1 cellular context compared by ENCODE assay signal in the genomic region with DNA sequence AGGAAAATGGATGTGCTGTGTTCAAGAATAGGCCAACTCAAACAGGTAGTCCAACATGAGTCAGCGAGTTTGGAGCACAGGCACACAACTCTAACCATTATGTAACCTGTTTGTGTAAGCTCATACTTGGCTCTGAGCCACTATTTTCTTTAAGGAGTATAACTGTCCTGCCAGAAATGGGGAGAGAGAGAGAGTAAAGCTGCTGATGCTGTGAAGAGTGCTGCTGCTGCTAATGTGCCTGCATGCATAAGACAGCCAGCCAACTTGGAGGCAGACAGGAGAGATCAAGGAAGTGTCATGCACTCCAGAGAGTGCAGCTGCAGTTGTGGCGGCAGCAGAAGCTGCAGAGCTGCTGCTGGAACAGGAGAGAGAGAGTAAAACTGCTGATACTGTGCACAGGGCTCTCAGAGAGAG.
TF ChIP-seq lines count a peak whose summit lies in the region.

No MANE protein-coding gene starts in this region.

TF ChIP-seq in HepG2, 621 proteins besides CTCF, POLR2A, EP300 and RAD21 (continued from another document and continues in another):
- TF ChIP-seq, protein P1, sequence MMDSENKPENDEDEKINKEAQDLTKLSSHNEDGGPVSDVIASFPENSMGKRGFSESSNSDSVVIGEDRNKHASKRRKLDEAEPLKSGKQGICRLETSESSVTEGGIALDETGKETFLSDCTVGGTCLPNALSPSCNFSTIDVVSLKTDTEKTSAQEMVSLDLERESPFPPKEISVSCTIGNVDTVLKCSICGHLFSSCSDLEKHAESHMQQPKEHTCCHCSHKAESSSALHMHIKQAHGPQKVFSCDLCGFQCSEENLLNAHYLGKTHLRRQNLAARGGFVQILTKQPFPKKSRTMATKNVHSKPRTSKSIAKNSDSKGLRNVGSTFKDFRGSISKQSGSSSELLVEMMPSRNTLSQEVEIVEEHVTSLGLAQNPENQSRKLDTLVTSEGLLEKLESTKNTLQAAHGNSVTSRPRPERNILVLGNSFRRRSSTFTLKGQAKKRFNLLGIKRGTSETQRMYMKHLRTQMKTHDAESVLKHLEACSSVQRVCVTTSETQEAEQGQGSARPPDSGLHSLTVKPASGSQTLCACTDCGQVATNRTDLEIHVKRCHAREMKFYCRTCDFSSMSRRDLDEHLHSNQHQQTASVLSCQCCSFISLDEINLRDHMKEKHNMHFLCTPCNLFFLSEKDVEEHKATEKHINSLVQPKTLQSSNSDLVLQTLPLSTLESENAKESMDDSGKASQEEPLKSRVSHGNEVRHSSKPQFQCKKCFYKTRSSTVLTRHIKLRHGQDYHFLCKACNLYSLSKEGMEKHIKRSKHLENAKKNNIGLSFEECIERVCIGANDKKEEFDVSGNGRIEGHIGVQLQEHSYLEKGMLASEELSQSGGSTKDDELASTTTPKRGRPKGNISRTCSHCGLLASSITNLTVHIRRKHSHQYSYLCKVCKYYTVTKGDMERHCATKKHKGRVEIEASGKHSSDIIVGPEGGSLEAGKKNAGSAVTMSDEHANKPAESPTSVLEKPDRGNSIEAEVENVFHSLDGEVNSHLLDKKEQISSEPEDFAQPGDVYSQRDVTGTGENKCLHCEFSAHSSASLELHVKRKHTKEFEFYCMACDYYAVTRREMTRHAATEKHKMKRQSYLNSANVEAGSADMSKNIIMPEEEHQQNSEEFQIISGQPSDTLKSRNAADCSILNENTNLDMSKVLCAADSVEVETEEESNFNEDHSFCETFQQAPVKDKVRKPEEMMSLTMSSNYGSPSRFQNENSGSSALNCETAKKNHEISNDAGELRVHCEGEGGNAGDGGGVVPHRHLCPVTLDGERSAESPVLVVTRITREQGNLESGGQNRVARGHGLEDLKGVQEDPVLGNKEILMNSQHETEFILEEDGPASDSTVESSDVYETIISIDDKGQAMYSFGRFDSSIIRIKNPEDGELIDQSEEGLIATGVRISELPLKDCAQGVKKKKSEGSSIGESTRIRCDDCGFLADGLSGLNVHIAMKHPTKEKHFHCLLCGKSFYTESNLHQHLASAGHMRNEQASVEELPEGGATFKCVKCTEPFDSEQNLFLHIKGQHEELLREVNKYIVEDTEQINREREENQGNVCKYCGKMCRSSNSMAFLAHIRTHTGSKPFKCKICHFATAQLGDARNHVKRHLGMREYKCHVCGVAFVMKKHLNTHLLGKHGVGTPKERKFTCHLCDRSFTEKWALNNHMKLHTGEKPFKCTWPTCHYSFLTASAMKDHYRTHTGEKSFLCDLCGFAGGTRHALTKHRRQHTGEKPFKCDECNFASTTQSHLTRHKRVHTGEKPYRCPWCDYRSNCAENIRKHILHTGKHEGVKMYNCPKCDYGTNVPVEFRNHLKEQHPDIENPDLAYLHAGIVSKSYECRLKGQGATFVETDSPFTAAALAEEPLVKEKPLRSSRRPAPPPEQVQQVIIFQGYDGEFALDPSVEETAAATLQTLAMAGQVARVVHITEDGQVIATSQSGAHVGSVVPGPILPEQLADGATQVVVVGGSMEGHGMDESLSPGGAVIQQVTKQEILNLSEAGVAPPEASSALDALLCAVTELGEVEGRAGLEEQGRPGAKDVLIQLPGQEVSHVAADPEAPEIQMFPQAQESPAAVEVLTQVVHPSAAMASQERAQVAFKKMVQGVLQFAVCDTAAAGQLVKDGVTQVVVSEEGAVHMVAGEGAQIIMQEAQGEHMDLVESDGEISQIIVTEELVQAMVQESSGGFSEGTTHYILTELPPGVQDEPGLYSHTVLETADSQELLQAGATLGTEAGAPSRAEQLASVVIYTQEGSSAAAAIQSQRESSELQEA (CRISPR knock-in tag; IDR thresholded peaks at IDR 0.05; ENCODE audit: not compliant biosample characterization) = no peak
- TF ChIP-seq, protein P2, sequence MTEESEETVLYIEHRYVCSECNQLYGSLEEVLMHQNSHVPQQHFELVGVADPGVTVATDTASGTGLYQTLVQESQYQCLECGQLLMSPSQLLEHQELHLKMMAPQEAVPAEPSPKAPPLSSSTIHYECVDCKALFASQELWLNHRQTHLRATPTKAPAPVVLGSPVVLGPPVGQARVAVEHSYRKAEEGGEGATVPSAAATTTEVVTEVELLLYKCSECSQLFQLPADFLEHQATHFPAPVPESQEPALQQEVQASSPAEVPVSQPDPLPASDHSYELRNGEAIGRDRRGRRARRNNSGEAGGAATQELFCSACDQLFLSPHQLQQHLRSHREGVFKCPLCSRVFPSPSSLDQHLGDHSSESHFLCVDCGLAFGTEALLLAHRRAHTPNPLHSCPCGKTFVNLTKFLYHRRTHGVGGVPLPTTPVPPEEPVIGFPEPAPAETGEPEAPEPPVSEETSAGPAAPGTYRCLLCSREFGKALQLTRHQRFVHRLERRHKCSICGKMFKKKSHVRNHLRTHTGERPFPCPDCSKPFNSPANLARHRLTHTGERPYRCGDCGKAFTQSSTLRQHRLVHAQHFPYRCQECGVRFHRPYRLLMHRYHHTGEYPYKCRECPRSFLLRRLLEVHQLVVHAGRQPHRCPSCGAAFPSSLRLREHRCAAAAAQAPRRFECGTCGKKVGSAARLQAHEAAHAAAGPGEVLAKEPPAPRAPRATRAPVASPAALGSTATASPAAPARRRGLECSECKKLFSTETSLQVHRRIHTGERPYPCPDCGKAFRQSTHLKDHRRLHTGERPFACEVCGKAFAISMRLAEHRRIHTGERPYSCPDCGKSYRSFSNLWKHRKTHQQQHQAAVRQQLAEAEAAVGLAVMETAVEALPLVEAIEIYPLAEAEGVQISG (CRISPR knock-in tag; IDR thresholded peaks at IDR 0.05) = 0 out of 2 replicates have a peak, but pooled peaks have one; percentile 26
- TF ChIP-seq HCFC1 (IDR thresholded peaks at IDR 0.05; ENCODE audit: low read depth, low read length) (no peak), JUND (CRISPR knock-in tag; IDR thresholded peaks at IDR 0.05) (peak; percentile 47; the same call in 1 of the 2 replicates), NFIC (IDR thresholded peaks at IDR 0.05; ENCODE audit: low read length) (peak; percentile 84), KLF16 (CRISPR knock-in tag; IDR thresholded peaks at IDR 0.05) (peak in 1 of 2 experiments; percentile 43; a peak in 1 of 4 replicates), ZKSCAN8 (CRISPR knock-in tag; IDR thresholded peaks at IDR 0.05; ENCODE audit: borderline replicate concordance) (0 out of 2 replicates have a peak, but pooled peaks have one; percentile 49), TARDBP (CRISPR knock-in tag; IDR thresholded peaks at IDR 0.05) (peak; percentile 56; the same call in 1 of the 2 replicates), DPF2 (CRISPR knock-in tag; IDR thresholded peaks at IDR 0.05; ENCODE audit: borderline replicate concordance, low read depth) (0 out of 2 replicates have a peak, but pooled peaks have one; percentile 27), CEBPB (IDR thresholded peaks at IDR 0.05; ENCODE audit: borderline replicate concordance, low read depth, low read length) (peak; percentile 19; the same call in 1 of the 2 replicates), HDAC1 (CRISPR knock-in tag; IDR thresholded peaks at IDR 0.05) (no peak), KAT8 (CRISPR knock-in tag; IDR thresholded peaks at IDR 0.05) (peak; percentile 46; the same call in 1 of the 2 replicates), ZMYM4 (CRISPR knock-in tag; IDR thresholded peaks at IDR 0.05) (peak; percentile 95), FOXA3 (CRISPR knock-in tag; IDR thresholded peaks at IDR 0.05) (peak; percentile 62), DR1 (CRISPR knock-in tag; IDR thresholded peaks at IDR 0.05) (no peak), MAFK (conservative IDR thresholded peaks at IDR 0.05 in 1 of 2, IDR thresholded peaks at IDR 0.05 in 1 of 2; ENCODE audit: low read length in 2 of 2) (peak; percentile 77 to 89), SRF (IDR thresholded peaks at IDR 0.05; ENCODE audit: low read depth, low read length) (0 out of 2 replicates have a peak, but pooled peaks have one; percentile 24), MIER2 (CRISPR knock-in tag; IDR thresholded peaks at IDR 0.05) (0 out of 2 replicates have a peak, but pooled peaks have one; percentile 16)
- TF ChIP-seq, protein P3, sequence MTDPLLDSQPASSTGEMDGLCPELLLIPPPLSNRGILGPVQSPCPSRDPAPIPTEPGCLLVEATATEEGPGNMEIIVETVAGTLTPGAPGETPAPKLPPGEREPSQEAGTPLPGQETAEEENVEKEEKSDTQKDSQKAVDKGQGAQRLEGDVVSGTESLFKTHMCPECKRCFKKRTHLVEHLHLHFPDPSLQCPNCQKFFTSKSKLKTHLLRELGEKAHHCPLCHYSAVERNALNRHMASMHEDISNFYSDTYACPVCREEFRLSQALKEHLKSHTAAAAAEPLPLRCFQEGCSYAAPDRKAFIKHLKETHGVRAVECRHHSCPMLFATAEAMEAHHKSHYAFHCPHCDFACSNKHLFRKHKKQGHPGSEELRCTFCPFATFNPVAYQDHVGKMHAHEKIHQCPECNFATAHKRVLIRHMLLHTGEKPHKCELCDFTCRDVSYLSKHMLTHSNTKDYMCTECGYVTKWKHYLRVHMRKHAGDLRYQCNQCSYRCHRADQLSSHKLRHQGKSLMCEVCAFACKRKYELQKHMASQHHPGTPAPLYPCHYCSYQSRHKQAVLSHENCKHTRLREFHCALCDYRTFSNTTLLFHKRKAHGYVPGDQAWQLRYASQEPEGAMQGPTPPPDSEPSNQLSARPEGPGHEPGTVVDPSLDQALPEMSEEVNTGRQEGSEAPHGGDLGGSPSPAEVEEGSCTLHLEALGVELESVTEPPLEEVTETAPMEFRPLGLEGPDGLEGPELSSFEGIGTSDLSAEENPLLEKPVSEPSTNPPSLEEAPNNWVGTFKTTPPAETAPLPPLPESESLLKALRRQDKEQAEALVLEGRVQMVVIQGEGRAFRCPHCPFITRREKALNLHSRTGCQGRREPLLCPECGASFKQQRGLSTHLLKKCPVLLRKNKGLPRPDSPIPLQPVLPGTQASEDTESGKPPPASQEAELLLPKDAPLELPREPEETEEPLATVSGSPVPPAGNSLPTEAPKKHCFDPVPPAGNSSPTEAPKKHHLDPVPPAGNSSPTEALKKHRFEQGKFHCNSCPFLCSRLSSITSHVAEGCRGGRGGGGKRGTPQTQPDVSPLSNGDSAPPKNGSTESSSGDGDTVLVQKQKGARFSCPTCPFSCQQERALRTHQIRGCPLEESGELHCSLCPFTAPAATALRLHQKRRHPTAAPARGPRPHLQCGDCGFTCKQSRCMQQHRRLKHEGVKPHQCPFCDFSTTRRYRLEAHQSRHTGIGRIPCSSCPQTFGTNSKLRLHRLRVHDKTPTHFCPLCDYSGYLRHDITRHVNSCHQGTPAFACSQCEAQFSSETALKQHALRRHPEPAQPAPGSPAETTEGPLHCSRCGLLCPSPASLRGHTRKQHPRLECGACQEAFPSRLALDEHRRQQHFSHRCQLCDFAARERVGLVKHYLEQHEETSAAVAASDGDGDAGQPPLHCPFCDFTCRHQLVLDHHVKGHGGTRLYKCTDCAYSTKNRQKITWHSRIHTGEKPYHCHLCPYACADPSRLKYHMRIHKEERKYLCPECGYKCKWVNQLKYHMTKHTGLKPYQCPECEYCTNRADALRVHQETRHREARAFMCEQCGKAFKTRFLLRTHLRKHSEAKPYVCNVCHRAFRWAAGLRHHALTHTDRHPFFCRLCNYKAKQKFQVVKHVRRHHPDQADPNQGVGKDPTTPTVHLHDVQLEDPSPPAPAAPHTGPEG (CRISPR knock-in tag; IDR thresholded peaks at IDR 0.05) = no peak
- TF ChIP-seq, protein P4, sequence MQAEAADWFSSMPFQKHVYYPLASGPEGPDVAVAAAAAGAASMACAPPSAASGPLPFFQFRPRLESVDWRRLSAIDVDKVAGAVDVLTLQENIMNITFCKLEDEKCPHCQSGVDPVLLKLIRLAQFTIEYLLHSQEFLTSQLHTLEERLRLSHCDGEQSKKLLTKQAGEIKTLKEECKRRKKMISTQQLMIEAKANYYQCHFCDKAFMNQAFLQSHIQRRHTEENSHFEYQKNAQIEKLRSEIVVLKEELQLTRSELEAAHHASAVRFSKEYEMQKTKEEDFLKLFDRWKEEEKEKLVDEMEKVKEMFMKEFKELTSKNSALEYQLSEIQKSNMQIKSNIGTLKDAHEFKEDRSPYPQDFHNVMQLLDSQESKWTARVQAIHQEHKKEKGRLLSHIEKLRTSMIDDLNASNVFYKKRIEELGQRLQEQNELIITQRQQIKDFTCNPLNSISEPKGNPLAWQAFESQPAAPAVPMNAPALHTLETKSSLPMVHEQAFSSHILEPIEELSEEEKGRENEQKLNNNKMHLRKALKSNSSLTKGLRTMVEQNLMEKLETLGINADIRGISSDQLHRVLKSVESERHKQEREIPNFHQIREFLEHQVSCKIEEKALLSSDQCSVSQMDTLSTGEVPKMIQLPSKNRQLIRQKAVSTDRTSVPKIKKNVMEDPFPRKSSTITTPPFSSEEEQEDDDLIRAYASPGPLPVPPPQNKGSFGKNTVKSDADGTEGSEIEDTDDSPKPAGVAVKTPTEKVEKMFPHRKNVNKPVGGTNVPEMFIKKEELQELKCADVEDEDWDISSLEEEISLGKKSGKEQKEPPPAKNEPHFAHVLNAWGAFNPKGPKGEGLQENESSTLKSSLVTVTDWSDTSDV (CRISPR knock-in tag; IDR thresholded peaks at IDR 0.05) = no peak
- TF ChIP-seq, protein P5, sequence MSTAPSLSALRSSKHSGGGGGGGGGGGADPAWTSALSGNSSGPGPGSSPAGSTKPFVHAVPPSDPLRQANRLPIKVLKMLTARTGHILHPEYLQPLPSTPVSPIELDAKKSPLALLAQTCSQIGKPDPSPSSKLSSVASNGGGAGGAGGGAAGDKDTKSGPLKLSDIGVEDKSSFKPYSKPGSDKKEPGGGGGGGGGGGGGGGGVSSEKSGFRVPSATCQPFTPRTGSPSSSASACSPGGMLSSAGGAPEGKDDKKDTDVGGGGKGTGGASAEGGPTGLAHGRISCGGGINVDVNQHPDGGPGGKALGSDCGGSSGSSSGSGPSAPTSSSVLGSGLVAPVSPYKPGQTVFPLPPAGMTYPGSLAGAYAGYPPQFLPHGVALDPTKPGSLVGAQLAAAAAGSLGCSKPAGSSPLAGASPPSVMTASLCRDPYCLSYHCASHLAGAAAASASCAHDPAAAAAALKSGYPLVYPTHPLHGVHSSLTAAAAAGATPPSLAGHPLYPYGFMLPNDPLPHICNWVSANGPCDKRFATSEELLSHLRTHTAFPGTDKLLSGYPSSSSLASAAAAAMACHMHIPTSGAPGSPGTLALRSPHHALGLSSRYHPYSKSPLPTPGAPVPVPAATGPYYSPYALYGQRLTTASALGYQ (CRISPR knock-in tag; IDR thresholded peaks at IDR 0.05) = 0 out of 2 replicates have a peak, but pooled peaks have one; percentile 41
- TF ChIP-seq, protein P6, sequence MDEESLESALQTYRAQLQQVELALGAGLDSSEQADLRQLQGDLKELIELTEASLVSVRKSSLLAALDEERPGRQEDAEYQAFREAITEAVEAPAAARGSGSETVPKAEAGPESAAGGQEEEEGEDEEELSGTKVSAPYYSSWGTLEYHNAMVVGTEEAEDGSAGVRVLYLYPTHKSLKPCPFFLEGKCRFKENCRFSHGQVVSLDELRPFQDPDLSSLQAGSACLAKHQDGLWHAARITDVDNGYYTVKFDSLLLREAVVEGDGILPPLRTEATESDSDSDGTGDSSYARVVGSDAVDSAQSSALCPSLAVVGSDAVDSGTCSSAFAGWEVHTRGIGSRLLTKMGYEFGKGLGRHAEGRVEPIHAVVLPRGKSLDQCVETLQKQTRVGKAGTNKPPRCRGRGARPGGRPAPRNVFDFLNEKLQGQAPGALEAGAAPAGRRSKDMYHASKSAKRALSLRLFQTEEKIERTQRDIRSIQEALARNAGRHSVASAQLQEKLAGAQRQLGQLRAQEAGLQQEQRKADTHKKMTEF (CRISPR knock-in tag; IDR thresholded peaks at IDR 0.05) = peak; percentile 64; the same call in 1 of the 2 replicates
